8 cellular contexts compared by ENCODE assay signal in the genomic region with DNA sequence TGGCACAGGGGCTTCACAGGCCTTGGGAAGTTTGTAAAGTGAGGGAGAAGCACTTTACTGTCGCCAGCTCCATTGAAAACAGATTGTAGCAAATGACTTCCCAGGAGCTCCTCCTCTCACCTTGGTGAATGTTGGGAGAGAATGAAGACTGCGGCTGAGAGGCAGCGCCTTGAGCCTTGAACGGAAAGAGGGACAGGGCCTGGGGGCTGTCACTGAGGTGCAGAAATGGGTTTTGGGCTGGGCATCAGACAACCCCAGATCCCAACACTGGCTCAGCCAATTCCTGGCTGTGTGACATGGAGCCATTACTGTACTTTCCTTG. TPM values are rescaled to one million over a fixed set of nuclear protein-coding genes. Genes with fewer than 3 reads are reported as not detected.
DNase-seq lines count a peak whose midpoint lies in the region; ATAC-seq, FAIRE-seq and TF ChIP-seq lines count a peak whose summit lies in the region.

No MANE protein-coding gene starts in this region.

- ATAC-seq in heart right ventricle (peak in 1 of 8 donors; percentile 4), left cardiac atrium (no peak), right cardiac atrium (no peak)
- no peak for ATAC-seq in stimulated activated naive CD8-positive, alpha-beta T cell treated with anti-CD3 and anti-CD28 coated beads, Interleukin-15, Interleukin-2, amounts not matched to agents 100 U/mL and 50 U/mL, for 24 hours

- H3K36me3 Mint-ChIP-seq in T-helper 2 cell treated with Interferon-gamma antibody and Interleukin-4, amounts not matched to agents 5 μg/mL and 100 μg/mL, for 36 hours (ENCODE audit: low read depth): no peaks in the 10 kb centered on the region

- DNase-seq in heart right ventricle: no peak
- DNase-seq in left cardiac atrium: no peak
- no peak for DNase-seq in T-helper 2 cell treated with Interferon-gamma antibody and Interleukin-4, amounts not matched to agents 5 μg/mL and 100 μg/mL, for 36 hours (ENCODE audit: low spot score)
- DNase-seq in right cardiac atrium: no peak
- peak; percentile 4 for DNase-seq in stimulated activated naive CD8-positive, alpha-beta T cell treated with anti-CD3 and anti-CD28 coated beads, Interleukin-15, Interleukin-2, amounts not matched to agents 100 U/mL and 50 U/mL, for 24 hours
- no peak for DNase-seq in NOMO-1 treated with dmso at 0.1 percent for 144 hours (lab: John Stamatoyannopoulos, UW; ENCODE audit: unreplicated experiment)
- no peak for DNase-seq in AG08395 (ENCODE audit: low spot score)
- DNase-seq in H54 (ENCODE audit: insufficient read length, low spot score): no peak

- H3K4me1 ChIP-seq in heart right ventricle (peaks cover 0 to 37% (median 19%) of the 10 kb centered on the region in 9 donors), right cardiac atrium (ENCODE audit: control insufficient read depth, insufficient read depth, low read length) (peaks cover 2% of the 10 kb centered on the region)

- peaks cover 5% of the 10 kb centered on the region for H3K27me3 Mint-ChIP-seq in T-helper 2 cell treated with Interferon-gamma antibody and Interleukin-4, amounts not matched to agents 5 μg/mL and 100 μg/mL, for 36 hours (ENCODE audit: low read depth)

- intact Hi-C loops in heart right ventricle (cut with DNase I): loop anchor here in 7 of 10 donors (5.0 to 10.0 kb wide), 8 partner anchors 66 to 148 kb away; a partner anchor contains a TSS
- intact Hi-C loops in left cardiac atrium (cut with DNase I): loop anchor here in 1 of 2 donors (10.0 kb wide), 1 partner anchor 136 kb away; no protein-coding TSS in a partner anchor
- intact Hi-C loops in right cardiac atrium (cut with DNase I): loop anchor here in 2 of 4 donors (5.0 to 10.0 kb wide), 4 partner anchors 46 to 117 kb away; no protein-coding TSS in a partner anchor

- TF ChIP-seq POLR2A in H54 (IDR thresholded peaks at IDR 0.05; ENCODE audit: low read depth, low read length): no peak

- TF ChIP-seq CTCF in heart right ventricle (IDR thresholded peaks at IDR 0.05): no peak

- H3K4me3 ChIP-seq in heart right ventricle: peak overlapping the region; percentile 73 to 99 (median 92)
- H3K4me3 ChIP-seq in right cardiac atrium (ENCODE audit: low read length): peak overlapping the region; percentile 55

- no peaks in the 10 kb centered on the region for H3K27me3 ChIP-seq in heart right ventricle
- H3K27me3 ChIP-seq in right cardiac atrium (ENCODE audit: control insufficient read depth, insufficient read depth): no peaks in the 10 kb centered on the region

- H3K36me3 ChIP-seq in heart right ventricle: peaks cover 0 to 3% (median 0%) of the 10 kb centered on the region in 9 donors

- no peaks in the 10 kb centered on the region for H3K9me3 Mint-ChIP-seq in T-helper 2 cell treated with Interferon-gamma antibody and Interleukin-4, amounts not matched to agents 5 μg/mL and 100 μg/mL, for 36 hours

- H3K9me3 ChIP-seq in heart right ventricle: no peaks in the 10 kb centered on the region
- H3K9me3 ChIP-seq in right cardiac atrium (ENCODE audit: control insufficient read depth, low read length): no peaks in the 10 kb centered on the region

- H3K27ac ChIP-seq in heart right ventricle: peak overlapping the region in 9 of 10 donors; percentile 76 to 94 (median 86)
- H3K27ac ChIP-seq in right cardiac atrium (ENCODE audit: low read length): no peak overlapping the region

- FAIRE-seq in H54 (lab: Jason Lieb, UNC): no peak

- H3K27ac Mint-ChIP-seq in T-helper 2 cell treated with Interferon-gamma antibody and Interleukin-4, amounts not matched to agents 5 μg/mL and 100 μg/mL, for 36 hours: peak overlapping the region; percentile 73

- H3K4me1 Mint-ChIP-seq in T-helper 2 cell treated with Interferon-gamma antibody and Interleukin-4, amounts not matched to agents 5 μg/mL and 100 μg/mL, for 36 hours (ENCODE audit: low read depth): peaks cover 15% of the 10 kb centered on the region

- WGBS in heart right ventricle, 2 donors: 77 to 78% methylated on average over 4 of the region's 4 CpGs
- WGBS in right cardiac atrium: 82% methylated on average over 4 of the region's 4 CpGs

- peak overlapping the region; percentile 83 for H3K4me3 Mint-ChIP-seq in T-helper 2 cell treated with Interferon-gamma antibody and Interleukin-4, amounts not matched to agents 5 μg/mL and 100 μg/mL, for 36 hours

RNA-seq across cellular contexts. Expression of a gene that starts 0.6 kb away (rescaled TPM):
- total RNA-seq in heart right ventricle (10 to 100 TPM; 20.9 to 41.8 (median 33.0) TPM), left cardiac atrium (10 to 100 TPM; 34.7 to 36.8 TPM), right cardiac atrium (10 to 100 TPM; 41.3 to 61.8 (median 49.1) TPM)
- polyA plus RNA-seq in heart right ventricle (10 to 100 TPM in 1 of 2 donors, 1 to 10 TPM in 1; 4.1 to 10.5 TPM), right cardiac atrium (12.9 TPM)
